In genomic region chr15:63324770-63325169, GRCh38 we compare ENCODE assay signal across 28 cellular contexts. TPM values are rescaled to one million over a fixed set of nuclear protein-coding genes. Genes with fewer than 3 reads are reported as not detected.
"Had no signal": no experiment of that assay in that cellular context is flagged by ENCODE, and none has a peak within 500 bp of the region (broad histone marks: within the 10 kb centered on the region; RNA-seq: fewer than 3 reads in every experiment).

No MANE protein-coding gene starts in this region.

- H3K4me1 ChIP-seq: breast epithelium, esophagus squamous epithelium, left ventricle myocardium inferior, right atrium auricular region, uterus had no signal

- H3K9me3 Mint-ChIP-seq: activated naive CD8-positive, alpha-beta T cell treated with anti-CD3 and anti-CD28 coated beads, Interleukin-2, amount 50 U/mL, for 24 hours; central memory CD8-positive, alpha-beta T cell; natural killer cell; stimulated activated memory B cell treated with anti-CD40 and anti-IgM and Interleukin-4, amounts not matched to agents 10 μg/mL and 1 μg/mL and 100 μg/mL, for 72 hours; stimulated activated naive CD8-positive, alpha-beta T cell treated with anti-CD3 and anti-CD28 coated beads, Interleukin-15, amount 100 ng/mL, for 72 hours; type B pancreatic cell had no signal

- H3K36me3 ChIP-seq: breast epithelium, left ventricle myocardium inferior, right atrium auricular region, SJCRH30, uterus, WERI-Rb-1 had no signal

- H3K4me3 Mint-ChIP-seq: activated CD8-positive, alpha-beta memory T cell treated with anti-CD3 and anti-CD28 coated beads, Interleukin-2, amount 10 ng/mL, durations not matched to agents 7 days and 5 days; activated naive CD8-positive, alpha-beta T cell treated with anti-CD3 and anti-CD28 coated beads, Interleukin-2, amount 50 U/mL, for 24 hours; central memory CD8-positive, alpha-beta T cell; natural killer cell; stimulated activated memory B cell treated with anti-CD40 and anti-IgM and Interleukin-4, amounts not matched to agents 10 μg/mL and 1 μg/mL and 100 μg/mL, for 72 hours; stimulated activated naive CD8-positive, alpha-beta T cell treated with anti-CD3 and anti-CD28 coated beads, Interleukin-15, amount 100 ng/mL, for 72 hours; T-helper 17 cell; type B pancreatic cell had no signal

- H3K36me3 Mint-ChIP-seq: activated CD8-positive, alpha-beta memory T cell treated with anti-CD3 and anti-CD28 coated beads, Interleukin-2, amount 10 ng/mL, durations not matched to agents 7 days and 5 days; natural killer cell; stimulated activated memory B cell treated with anti-CD40 and anti-IgM and Interleukin-4, amounts not matched to agents 10 μg/mL and 1 μg/mL and 100 μg/mL, for 72 hours; type B pancreatic cell had no signal

- H3K27me3 ChIP-seq: breast epithelium, esophagus squamous epithelium, right atrium auricular region, SJCRH30, uterus had no signal

- H3K27ac ChIP-seq: epithelial cell of prostate, esophagus squamous epithelium, left ventricle myocardium inferior, right atrium auricular region, SJCRH30, uterus, WERI-Rb-1 had no signal

- ATAC-seq: activated CD8-positive, alpha-beta memory T cell treated with anti-CD3 and anti-CD28 coated beads, Interleukin-2, amount 10 ng/mL, durations not matched to agents 7 days and 5 days; activated naive CD8-positive, alpha-beta T cell treated with anti-CD3 and anti-CD28 coated beads, Interleukin-2, amount 50 U/mL, for 24 hours; natural killer cell; stimulated activated memory B cell treated with anti-CD40 and anti-IgM and Interleukin-4, amounts not matched to agents 10 μg/mL and 1 μg/mL and 100 μg/mL, for 72 hours; stimulated activated naive CD8-positive, alpha-beta T cell treated with anti-CD3 and anti-CD28 coated beads, Interleukin-15, amount 100 ng/mL, for 72 hours; T-helper 17 cell had no signal

- DNase-seq: activated CD4-positive, alpha-beta T cell treated with anti-CD3 and anti-CD28 coated beads, Interleukin-2, amount 50 U/mL, for 4 hours; activated CD8-positive, alpha-beta memory T cell treated with anti-CD3 and anti-CD28 coated beads, Interleukin-2, amount 10 ng/mL, durations not matched to agents 7 days and 5 days; activated naive CD4-positive, alpha-beta T cell treated with anti-CD3 and anti-CD28 coated beads, Interleukin-2, amount 50 U/mL, for 16 hours; activated naive CD8-positive, alpha-beta T cell treated with anti-CD3 and anti-CD28 coated beads, Interleukin-2, amount 50 U/mL, for 24 hours; dermis blood vessel endothelial cell; effector CD4-positive, alpha-beta T cell; esophagus squamous epithelium; islet precursor cell; left ventricle myocardium inferior; mesendoderm; natural killer cell; SJCRH30; stimulated activated CD4-positive, alpha-beta T cell treated with anti-CD3 and anti-CD28 coated beads, Interleukin-2, amount 100 ng/mL, for 48 hours; stimulated activated naive CD8-positive, alpha-beta T cell treated with anti-CD3 and anti-CD28 coated beads, Interleukin-15, amount 100 ng/mL, for 72 hours; T-helper 17 cell; T1000; uterus; WERI-Rb-1 had no signal

- H3K4me2 ChIP-seq: smooth muscle cell had no signal

- H3K27ac Mint-ChIP-seq: activated CD8-positive, alpha-beta memory T cell treated with anti-CD3 and anti-CD28 coated beads, Interleukin-2, amount 10 ng/mL, durations not matched to agents 7 days and 5 days; activated naive CD8-positive, alpha-beta T cell treated with anti-CD3 and anti-CD28 coated beads, Interleukin-2, amount 50 U/mL, for 24 hours; natural killer cell; stimulated activated memory B cell treated with anti-CD40 and anti-IgM and Interleukin-4, amounts not matched to agents 10 μg/mL and 1 μg/mL and 100 μg/mL, for 72 hours; T-helper 17 cell; type B pancreatic cell had no signal

- H3K9me3 ChIP-seq: breast epithelium, esophagus squamous epithelium, left ventricle myocardium inferior, right atrium auricular region, SJCRH30, uterus had no signal

- H3K4me1 Mint-ChIP-seq: activated naive CD8-positive, alpha-beta T cell treated with anti-CD3 and anti-CD28 coated beads, Interleukin-2, amount 50 U/mL, for 24 hours; central memory CD8-positive, alpha-beta T cell; natural killer cell; stimulated activated memory B cell treated with anti-CD40 and anti-IgM and Interleukin-4, amounts not matched to agents 10 μg/mL and 1 μg/mL and 100 μg/mL, for 72 hours; T-helper 17 cell had no signal

- H3K27me3 Mint-ChIP-seq: activated CD8-positive, alpha-beta memory T cell treated with anti-CD3 and anti-CD28 coated beads, Interleukin-2, amount 10 ng/mL, durations not matched to agents 7 days and 5 days; activated naive CD8-positive, alpha-beta T cell treated with anti-CD3 and anti-CD28 coated beads, Interleukin-2, amount 50 U/mL, for 24 hours; central memory CD8-positive, alpha-beta T cell; stimulated activated naive CD8-positive, alpha-beta T cell treated with anti-CD3 and anti-CD28 coated beads, Interleukin-15, amount 100 ng/mL, for 72 hours had no signal

- FAIRE-seq: endometrium had no signal

- H3K4me3 ChIP-seq: breast epithelium, esophagus squamous epithelium, left ventricle myocardium inferior, lung, right atrium auricular region, SJCRH30, smooth muscle cell, uterus had no signal

RNA-seq across cellular contexts. Expression of gene CA12, which starts 56.9 kb away (rescaled TPM):
- total RNA-seq: mononuclear cell, natural killer cell, T-helper 17 cell had no signal
